In the genomic region with DNA sequence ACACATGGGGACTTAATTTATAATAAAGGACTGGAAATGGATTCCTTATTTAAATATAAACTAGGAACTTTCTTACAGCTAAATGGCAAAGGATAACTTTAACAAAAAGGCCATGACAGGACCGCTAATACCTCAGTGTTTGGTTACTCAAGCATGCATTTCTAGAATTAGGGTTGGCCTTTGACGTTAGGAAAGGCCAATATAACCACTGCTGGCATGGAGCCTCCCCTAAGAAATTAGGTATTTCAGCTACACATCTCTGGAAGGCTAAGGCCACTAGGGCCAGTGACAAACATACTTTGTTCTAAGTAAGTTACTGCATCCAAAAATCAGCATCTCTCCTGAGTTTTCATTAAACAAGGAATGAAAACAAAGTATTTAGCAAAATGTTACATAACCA, we compare ENCODE assay signal across 9 cellular contexts. TPM values are rescaled to one million over a fixed set of nuclear protein-coding genes. Genes with fewer than 3 reads are reported as not detected.
"Had no signal": no experiment of that assay in that cellular context is flagged by ENCODE, and none has a peak within 500 bp of the region (broad histone marks: within the 10 kb centered on the region; RNA-seq: fewer than 3 reads in every experiment).

No MANE protein-coding gene starts in this region.

- ATAC-seq: GM12878 had no signal

- DNase-seq: GDM1, GF-D8 had no signal

- H3K4me3 ChIP-seq: GM12878 had no signal

- FAIRE-seq: G401.6, GM12878, GM12891, GM12892, GM18507, GM19239 had no signal

RNA-seq across cellular contexts. Expression of gene ZIM2, which starts 9.2 kb away (rescaled TPM):
- total RNA-seq: G401, GM12878 had no signal
- polyA plus RNA-seq: GM12878 had no signal
